Comparison of ENCODE assay signal across 16 cellular contexts in the genomic region with DNA sequence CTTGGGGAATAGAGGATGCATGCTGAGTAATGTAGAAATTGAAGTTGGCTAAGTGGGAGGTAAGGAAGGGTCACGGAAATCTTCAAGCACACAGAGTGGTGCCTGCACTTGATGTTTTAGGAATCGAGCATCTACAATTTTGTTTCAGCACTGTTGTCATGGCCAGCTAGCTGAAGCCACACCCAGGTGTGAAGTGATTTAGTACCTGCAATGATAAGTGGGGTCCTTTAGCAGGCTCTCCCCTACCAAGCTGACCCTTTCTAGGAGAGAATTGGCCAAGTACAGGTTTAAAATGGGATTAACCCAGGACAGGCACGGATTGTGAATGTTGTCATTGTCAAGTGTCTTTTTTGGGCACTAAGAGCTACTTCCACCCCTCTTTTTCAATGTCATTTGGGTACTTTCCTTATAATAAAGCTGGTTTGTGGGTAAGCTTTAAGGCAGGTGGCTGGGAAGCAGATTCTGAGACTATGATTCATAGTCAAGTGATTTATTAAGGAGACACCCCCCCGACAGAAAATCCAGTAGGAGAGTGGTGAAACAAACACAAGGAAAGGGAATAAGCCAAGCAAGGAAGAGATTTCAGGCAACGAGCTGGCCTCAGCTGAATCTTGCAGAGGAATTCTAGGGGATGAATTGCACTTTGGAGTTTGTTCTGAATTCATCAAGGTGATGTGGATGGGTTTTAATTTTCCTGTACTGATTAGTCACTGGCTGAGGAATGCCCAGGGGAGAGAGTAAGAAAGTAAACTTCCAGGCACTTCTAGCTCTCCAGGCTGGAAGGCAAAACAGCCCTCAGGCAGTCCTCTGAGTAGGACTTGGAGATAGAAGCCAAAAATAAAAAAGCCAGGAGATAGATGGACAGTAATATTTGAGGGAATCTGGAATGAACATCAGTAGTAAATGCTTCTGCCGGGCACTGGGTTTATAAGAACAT.
"Had no signal": no experiment of that assay in that cellular context is flagged by ENCODE, and none has a peak within 500 bp of the region (broad histone marks: within the 10 kb centered on the region; RNA-seq: fewer than 3 reads in every experiment).

No MANE protein-coding gene starts in this region.

- H3K9me3 ChIP-seq: colonic mucosa, heart right ventricle, sigmoid colon, testis had no signal

- H3K4me3 ChIP-seq: colonic mucosa, heart right ventricle, sigmoid colon, testis had no signal

- H3K4me3 Mint-ChIP-seq: activated CD4-positive, alpha-beta memory T cell treated with anti-CD3 and anti-CD28 coated beads, Interleukin-2, amount 10 ng/mL, durations not matched to agents 7 days and 5 days; activated naive CD8-positive, alpha-beta T cell treated with anti-CD3 and anti-CD28 coated beads, Interleukin-2, amount 10 ng/mL, durations not matched to agents 7 days and 5 days; natural killer cell; stimulated activated naive CD8-positive, alpha-beta T cell treated with anti-CD3 and anti-CD28 coated beads, Interleukin-15, Interleukin-2, amounts not matched to agents 100 ng/mL and 50 ng/mL, for 24 hours had no signal

- H3K36me3 Mint-ChIP-seq: activated naive CD8-positive, alpha-beta T cell treated with anti-CD3 and anti-CD28 coated beads, Interleukin-2, amount 10 ng/mL, durations not matched to agents 7 days and 5 days; natural killer cell had no signal

- H3K4me1 ChIP-seq: colonic mucosa, testis had no signal

- DNase-seq: activated CD4-positive, alpha-beta memory T cell treated with anti-CD3 and anti-CD28 coated beads, Interleukin-2, amount 10 ng/mL, durations not matched to agents 7 days and 5 days; activated CD4-positive, alpha-beta T cell treated with anti-CD3 and anti-CD28 coated beads for 1 hour; activated gamma-delta T cell treated with Interleukin-2 at 50 U/mL for 16 hours; activated naive CD8-positive, alpha-beta T cell treated with anti-CD3 and anti-CD28 coated beads, Interleukin-2, amount 10 ng/mL, durations not matched to agents 7 days and 5 days; activated T-cell treated with anti-CD3 and anti-CD28 coated beads, Interleukin-2, amount 50 U/mL, for 48 hours; aorta; caudate nucleus; colonic mucosa; heart right ventricle; kidney; natural killer cell; sigmoid colon; stimulated activated CD4-positive, alpha-beta T cell treated with anti-CD3 and anti-CD28 coated beads, Interleukin-2, amount 100 ng/mL, for 48 hours; testis had no signal

- H3K27me3 Mint-ChIP-seq: activated CD4-positive, alpha-beta memory T cell treated with anti-CD3 and anti-CD28 coated beads, Interleukin-2, amount 10 ng/mL, durations not matched to agents 7 days and 5 days; activated naive CD8-positive, alpha-beta T cell treated with anti-CD3 and anti-CD28 coated beads, Interleukin-2, amount 10 ng/mL, durations not matched to agents 7 days and 5 days; stimulated activated naive CD8-positive, alpha-beta T cell treated with anti-CD3 and anti-CD28 coated beads, Interleukin-15, Interleukin-2, amounts not matched to agents 100 ng/mL and 50 ng/mL, for 24 hours had no signal

- H3K27ac ChIP-seq: colonic mucosa, heart right ventricle, sigmoid colon, testis had no signal

- H3K9me3 Mint-ChIP-seq: activated naive CD8-positive, alpha-beta T cell treated with anti-CD3 and anti-CD28 coated beads, Interleukin-2, amount 10 ng/mL, durations not matched to agents 7 days and 5 days; stimulated activated naive CD8-positive, alpha-beta T cell treated with anti-CD3 and anti-CD28 coated beads, Interleukin-15, Interleukin-2, amounts not matched to agents 100 ng/mL and 50 ng/mL, for 24 hours had no signal

- H3K4me1 Mint-ChIP-seq: activated CD4-positive, alpha-beta memory T cell treated with anti-CD3 and anti-CD28 coated beads, Interleukin-2, amount 10 ng/mL, durations not matched to agents 7 days and 5 days; activated naive CD8-positive, alpha-beta T cell treated with anti-CD3 and anti-CD28 coated beads, Interleukin-2, amount 10 ng/mL, durations not matched to agents 7 days and 5 days; natural killer cell had no signal

- H3K27me3 ChIP-seq: colonic mucosa, sigmoid colon, testis had no signal

- ATAC-seq: heart right ventricle, natural killer cell had no signal

- H3K27ac Mint-ChIP-seq: activated CD4-positive, alpha-beta memory T cell treated with anti-CD3 and anti-CD28 coated beads, Interleukin-2, amount 10 ng/mL, durations not matched to agents 7 days and 5 days; activated naive CD8-positive, alpha-beta T cell treated with anti-CD3 and anti-CD28 coated beads, Interleukin-2, amount 10 ng/mL, durations not matched to agents 7 days and 5 days; natural killer cell; progenitor cell of endocrine pancreas; stimulated activated naive CD8-positive, alpha-beta T cell treated with anti-CD3 and anti-CD28 coated beads, Interleukin-15, Interleukin-2, amounts not matched to agents 100 ng/mL and 50 ng/mL, for 24 hours had no signal
